18 cellular contexts compared by ENCODE assay signal in genomic region chr17:17562145-17562529, GRCh38. TPM values are rescaled to one million over a fixed set of nuclear protein-coding genes. Genes with fewer than 3 reads are reported as not detected.
DNase-seq lines count a peak whose midpoint lies in the region; ATAC-seq and TF ChIP-seq lines count a peak whose summit lies in the region.
"Had no signal": no experiment of that assay in that cellular context is flagged by ENCODE, and none has a peak within 500 bp of the region (broad histone marks: within the 10 kb centered on the region; RNA-seq: fewer than 3 reads in every experiment).

No MANE protein-coding gene starts in this region.

- 80 to 82% methylated on average over 2 to 15 of the region's 15 CpGs for WGBS in body of pancreas, 2 donors
- 62 to 89% (median 83%) methylated on average over 12 to 15 of the region's 15 CpGs for WGBS in spleen, 5 donors

- no peak for ATAC-seq in body of pancreas
- no peak for ATAC-seq in GM21737 (IDR thresholded peaks at IDR 0.05; ENCODE audit: unreplicated experiment)
- no peak for ATAC-seq in HG03097 (IDR thresholded peaks at IDR 0.05; ENCODE audit: low FRiP score, unreplicated experiment)
- ATAC-seq: CD8-positive, alpha-beta T cell; stimulated activated effector memory CD8-positive, alpha-beta T cell treated with anti-CD3 and anti-CD28 coated beads, Interleukin-12 subunit alpha, Interleukin-12 subunit beta, amount 100 ng/mL, for 72 hours had no signal

- CTCF ChIA-PET in HEK293 (lab: Yijun Ruan, JAX): interaction anchor here (0.7 to 0.8 kb wide), 2 partner anchors 50 to 81 kb away, joined by 3 read pairs; no protein-coding TSS in a partner anchor

- intact Hi-C loops in body of pancreas (cut with DNase I) (no loop called here), spleen (cut with DNase I; ENCODE audit: low total_unique reads) (no loop called here)

- H3K27me3 ChIP-seq in body of pancreas (no peaks in the 10 kb centered on the region), mucosa of rectum (ENCODE audit: control insufficient read depth in 2 of 2, insufficient read depth in 2 of 2, low read length in 2 of 2) (no peaks in the 10 kb centered on the region), spleen (replicated peaks in 1 of 7) (no peaks in the 10 kb centered on the region)
- H3K27me3 ChIP-seq: adrenal gland had no signal

- H3K36me3 ChIP-seq in HEK293 (ENCODE audit: control insufficient read depth in 2 of 2, insufficient read depth in 1 of 2, low read length in 2 of 2): no peaks in the 10 kb centered on the region
- no peaks in the 10 kb centered on the region for H3K36me3 ChIP-seq in body of pancreas (replicated peaks in 1 of 2; ENCODE audit: insufficient read depth in 1 of 2, low read depth in 2 of 2)
- no peaks in the 10 kb centered on the region for H3K36me3 ChIP-seq in mucosa of rectum (ENCODE audit: control insufficient read depth in 2 of 2, insufficient read depth in 2 of 2, low read length in 2 of 2)
- H3K36me3 ChIP-seq in spleen: peaks cover 0 to 3% (median 0%) of the 10 kb centered on the region in 6 donors
- H3K36me3 ChIP-seq: adrenal gland had no signal

- TF ChIP-seq CTCF in HEK293 (tag by site-specific recombination; IDR thresholded peaks at IDR 0.05) (no peak), body of pancreas (IDR thresholded peaks at IDR 0.05) (no peak), spleen (IDR thresholded peaks at IDR 0.05 in 8 of 11, conservative IDR thresholded peaks at IDR 0.05 in 3 of 11) (no peak), coronary artery (IDR thresholded peaks at IDR 0.05) (no peak)

- H3K4me3 ChIP-seq in HEK293 (ENCODE audit: low read depth, low read length) (no peak overlapping the region), body of pancreas (no peak overlapping the region), mucosa of rectum (ENCODE audit: low read length in 2 of 2) (no peak overlapping the region), spleen (peak overlapping the region in 1 of 8 donors; percentile 45), coronary artery (no peak overlapping the region)
- H3K4me3 ChIP-seq: adrenal gland, GM23248, PC-9 had no signal

- no peak overlapping the region for H3K27ac ChIP-seq in HEK293 (ENCODE audit: extremely low read depth, low read depth, low read length)
- peak overlapping the region; percentile 42 to 73 (median 60) for H3K27ac ChIP-seq in body of pancreas
- H3K27ac ChIP-seq in mucosa of rectum (ENCODE audit: low read depth in 2 of 2, low read length in 2 of 2): peak overlapping the region; percentile 61 to 80
- peak overlapping the region; percentile 29 to 86 (median 70) for H3K27ac ChIP-seq in spleen
- no peak overlapping the region for H3K27ac ChIP-seq in coronary artery
- H3K27ac ChIP-seq: GM23248, PC-9 had no signal

- H3K9ac ChIP-seq in mucosa of rectum (ENCODE audit: low read depth in 1 of 2, low read length in 2 of 2): no peak overlapping the region
- H3K9ac ChIP-seq: GM23248, SK-N-SH had no signal

- no peak for DNase-seq in body of pancreas
- no peak for DNase-seq in spleen
- no peak for DNase-seq in coronary artery (ENCODE audit: low spot score)
- DNase-seq in NOMO-1 treated with DMSO at 0.1 percent for 48 hours (lab: John Stamatoyannopoulos, UW; ENCODE audit: unreplicated experiment): no peak
- DNase-seq: activated CD4-positive, alpha-beta memory T cell treated with anti-CD3 and anti-CD28 coated beads, Interleukin-2, amount 10 ng/mL, durations not matched to agents 7 days and 5 days; activated CD4-positive, CD25-positive, alpha-beta regulatory T cell; CD8-positive, alpha-beta T cell; GM23248; NCI-H2171 treated with DMSO at 0.1 percent for 48 hours; PC-9; SK-N-SH; trophoblast cell had no signal

- H3K4me1 ChIP-seq in HEK293 (ENCODE audit: control insufficient read depth, insufficient read depth, low read length) (no peaks in the 10 kb centered on the region), body of pancreas (peaks cover 4% of the 10 kb centered on the region), mucosa of rectum (ENCODE audit: control insufficient read depth in 2 of 2, insufficient read depth in 2 of 2, low read length in 2 of 2) (peaks cover 27 to 44% of the 10 kb centered on the region in 2 donors), spleen (peaks cover 0 to 31% (median 7%) of the 10 kb centered on the region in 6 donors)

- no peaks in the 10 kb centered on the region for H3K9me3 ChIP-seq in HEK293 (ENCODE audit: control insufficient read depth, insufficient read depth, low read depth, low read length)
- H3K9me3 ChIP-seq in body of pancreas: no peaks in the 10 kb centered on the region
- no peaks in the 10 kb centered on the region for H3K9me3 ChIP-seq in mucosa of rectum (ENCODE audit: control insufficient read depth in 2 of 2, low read length in 2 of 2)
- H3K9me3 ChIP-seq in spleen: no peaks in the 10 kb centered on the region
- H3K9me3 ChIP-seq: adrenal gland, SK-N-SH had no signal

- POLR2A ChIA-PET in HEK293 (lab: Yijun Ruan, JAX): no interaction called here

- TF ChIP-seq POLR2A in body of pancreas (IDR thresholded peaks at IDR 0.05): no peak
- TF ChIP-seq POLR2A in spleen (IDR thresholded peaks at IDR 0.05): no peak

TF ChIP-seq in HEK293, 187 proteins besides CTCF, POLR2A, EP300 and RAD21:
- TF ChIP-seq ZNF146 (tag by site-specific recombination; IDR thresholded peaks at IDR 0.05) (no peak), ZNF600 (tag by site-specific recombination; IDR thresholded peaks at IDR 0.05) (0 out of 2 replicates have a peak, but pooled peaks have one; percentile 38)
TF ChIP-seq in HEK293: peak in this region for 1.

RNA-seq across cellular contexts. Expression of gene PEMT, which starts 29.4 kb away (rescaled TPM):
- total RNA-seq in body of pancreas (10 to 100 TPM; 23.4 to 27.8 TPM), spleen (10 to 100 TPM in 5 of 7 donors, 1 to 10 TPM in 2; 8.9 to 16.4 (median 14.3) TPM)
- 10 to 100 TPM; 11.6 to 21.3 (median 18.9) TPM for polyA plus RNA-seq in spleen

Comparison
In these comparisons a context has a peak if more than half of its experiments do, and no peak if none do; other contexts are left out.
1. H3K27ac ChIP-seq: peak in body of pancreas (4 of 4), mucosa of rectum (2 of 2) and spleen (8 of 8); none in HEK293 (single experiment) and coronary artery (0 of 2).